ENCODE assay signal across 12 cellular contexts in genomic region chr12:53103860-53104305, GRCh38. TPM values are rescaled to one million over a fixed set of nuclear protein-coding genes. Genes with fewer than 3 reads are reported as not detected.
DNase-seq lines count a peak whose midpoint lies in the region; ATAC-seq and TF ChIP-seq lines count a peak whose summit lies in the region.
"Had no signal": no experiment of that assay in that cellular context is flagged by ENCODE, and none has a peak within 500 bp of the region (broad histone marks: within the 10 kb centered on the region; RNA-seq: fewer than 3 reads in every experiment).

No MANE protein-coding gene starts in this region.

- ATAC-seq in activated CD8-positive, alpha-beta memory T cell treated with anti-CD3 and anti-CD28 coated beads, Interleukin-2, amount 10 ng/mL, durations not matched to agents 7 days and 5 days, result peak; percentile 32
- peak; percentile 11 for ATAC-seq in stimulated activated naive CD8-positive, alpha-beta T cell treated with anti-CD3 and anti-CD28 coated beads, Interleukin-15, amount 100 ng/mL, for 72 hours
- ATAC-seq in gastrocnemius medialis, result no peak

- no peak for TF ChIP-seq POLR2A in Peyer's patch (IDR thresholded peaks at IDR 0.05)
- no peak for TF ChIP-seq POLR2A in gastrocnemius medialis (IDR thresholded peaks at IDR 0.05)

- no peaks in the 10 kb centered on the region for H3K27me3 Mint-ChIP-seq in activated CD8-positive, alpha-beta memory T cell treated with anti-CD3 and anti-CD28 coated beads, Interleukin-2, amount 10 ng/mL, durations not matched to agents 7 days and 5 days
- H3K27me3 Mint-ChIP-seq in dendritic cell treated with granulocyte-macrophage colony-stimulating factor and Interleukin-4, amounts not matched to agents 40 ng/mL and 50 ng/mL, for 4 days, result peaks cover 5% of the 10 kb centered on the region
- H3K27me3 Mint-ChIP-seq in stimulated activated naive CD8-positive, alpha-beta T cell treated with anti-CD3 and anti-CD28 coated beads, Interleukin-15, amount 100 ng/mL, for 72 hours, result no peaks in the 10 kb centered on the region

- peaks cover 43% of the 10 kb centered on the region for H3K4me1 Mint-ChIP-seq in activated CD8-positive, alpha-beta memory T cell treated with anti-CD3 and anti-CD28 coated beads, Interleukin-2, amount 10 ng/mL, durations not matched to agents 7 days and 5 days
- peaks cover 41% of the 10 kb centered on the region for H3K4me1 Mint-ChIP-seq in dendritic cell treated with granulocyte-macrophage colony-stimulating factor and Interleukin-4, amounts not matched to agents 40 ng/mL and 50 ng/mL, for 4 days (ENCODE audit: low read depth)
- peaks cover 58% of the 10 kb centered on the region for H3K4me1 Mint-ChIP-seq in stimulated activated naive CD8-positive, alpha-beta T cell treated with anti-CD3 and anti-CD28 coated beads, Interleukin-15, amount 100 ng/mL, for 72 hours

- intact Hi-C loops in dendritic cell treated with granulocyte-macrophage colony-stimulating factor and Interleukin-4, amounts not matched to agents 40 ng/mL and 50 ng/mL, for 4 days (cut with micrococcal nuclease), result no loop called here
- intact Hi-C loops in gastrocnemius medialis (cut with DNase I; ENCODE audit: low total_unique reads), result no loop called here

- H3K36me3 ChIP-seq in Peyer's patch (no peaks in the 10 kb centered on the region), gastrocnemius medialis (no peaks in the 10 kb centered on the region)

- H3K9me3 ChIP-seq in Peyer's patch (no peaks in the 10 kb centered on the region), gastrocnemius medialis (no peaks in the 10 kb centered on the region)

- TF ChIP-seq CTCF in Peyer's patch (IDR thresholded peaks at IDR 0.05) (no peak), gastrocnemius medialis (IDR thresholded peaks at IDR 0.05 in 4 of 5, conservative IDR thresholded peaks at IDR 0.05 in 1 of 5) (no peak)

- H3K27ac ChIP-seq in Peyer's patch (peak overlapping the region; percentile 55 to 84 (median 76)), gastrocnemius medialis (no peak overlapping the region)

- H3K36me3 Mint-ChIP-seq in activated CD8-positive, alpha-beta memory T cell treated with anti-CD3 and anti-CD28 coated beads, Interleukin-2, amount 10 ng/mL, durations not matched to agents 7 days and 5 days, result peaks cover 3% of the 10 kb centered on the region
- H3K36me3 Mint-ChIP-seq in dendritic cell treated with granulocyte-macrophage colony-stimulating factor and Interleukin-4, amounts not matched to agents 40 ng/mL and 50 ng/mL, for 4 days (ENCODE audit: low read depth), result no peaks in the 10 kb centered on the region
- H3K36me3 Mint-ChIP-seq: brain had no signal

- peak; percentile 74 for DNase-seq in activated CD8-positive, alpha-beta memory T cell treated with anti-CD3 and anti-CD28 coated beads, Interleukin-2, amount 10 ng/mL, durations not matched to agents 7 days and 5 days
- no peak for DNase-seq in activated CD8-positive, alpha-beta memory T cell treated with anti-CD3 and anti-CD28 coated beads, Interleukin-2, amount 50 U/mL, for 4 hours
- DNase-seq in Peyer's patch, result peak in 2 of 3 donors; percentile 67 to 73
- no peak for DNase-seq in stimulated activated naive CD8-positive, alpha-beta T cell treated with anti-CD3 and anti-CD28 coated beads, Interleukin-15, amount 100 ng/mL, for 72 hours
- no peak for DNase-seq in putamen (ENCODE audit: low spot score)
- DNase-seq in NCI-H510A (lab: John Stamatoyannopoulos, UW), result no peak
- DNase-seq in gastrocnemius medialis, result no peak
- DNase-seq: mammary epithelial cell, NCI-H1092 had no signal

- H3K4me1 ChIP-seq in Peyer's patch, result peaks cover 5 to 22% (median 13%) of the 10 kb centered on the region in 4 donors
- peaks cover 5 to 11% of the 10 kb centered on the region in 2 donors for H3K4me1 ChIP-seq in gastrocnemius medialis

- in situ Hi-C loops in gastrocnemius medialis (cut with MboI; ENCODE audit: low sequenced_read_pairs in 4 of 4), result loop anchor here in 3 of 4 donors (5.0 to 25.0 kb wide), 2 partner anchors 37 to 217 kb away; no protein-coding TSS in a partner anchor

- CTCF ChIA-PET in activated CD8-positive, alpha-beta memory T cell treated with anti-CD3 and anti-CD28 coated beads, Interleukin-2, amount 10 ng/mL, durations not matched to agents 7 days and 5 days (lab: Charles Lee), result interaction anchor here (1.2 to 8.0 kb wide), 11 partner anchors 21 to 405 kb away, joined by 4 to 298 read pairs (median 6); partner anchors contain the start of genes CSAD, SPRYD3 and ZNF740

- peak overlapping the region; percentile 87 for H3K27ac Mint-ChIP-seq in activated CD8-positive, alpha-beta memory T cell treated with anti-CD3 and anti-CD28 coated beads, Interleukin-2, amount 10 ng/mL, durations not matched to agents 7 days and 5 days
- H3K27ac Mint-ChIP-seq in dendritic cell treated with granulocyte-macrophage colony-stimulating factor and Interleukin-4, amounts not matched to agents 40 ng/mL and 50 ng/mL, for 4 days, result peak overlapping the region; percentile 82
- H3K27ac Mint-ChIP-seq in stimulated activated naive CD8-positive, alpha-beta T cell treated with anti-CD3 and anti-CD28 coated beads, Interleukin-15, amount 100 ng/mL, for 72 hours, result peak overlapping the region in 1 of 2 donors; percentile 40

- H3K4me3 Mint-ChIP-seq in activated CD8-positive, alpha-beta memory T cell treated with anti-CD3 and anti-CD28 coated beads, Interleukin-2, amount 10 ng/mL, durations not matched to agents 7 days and 5 days, result peak overlapping the region; percentile 54
- no peak overlapping the region for H3K4me3 Mint-ChIP-seq in dendritic cell treated with granulocyte-macrophage colony-stimulating factor and Interleukin-4, amounts not matched to agents 40 ng/mL and 50 ng/mL, for 4 days
- peak overlapping the region; percentile 74 to 84 for H3K4me3 Mint-ChIP-seq in stimulated activated naive CD8-positive, alpha-beta T cell treated with anti-CD3 and anti-CD28 coated beads, Interleukin-15, amount 100 ng/mL, for 72 hours
- H3K4me3 Mint-ChIP-seq: brain had no signal

- H3K27me3 ChIP-seq in Peyer's patch (no peaks in the 10 kb centered on the region), gastrocnemius medialis (no peaks in the 10 kb centered on the region)

- H3K9me3 Mint-ChIP-seq in activated CD8-positive, alpha-beta memory T cell treated with anti-CD3 and anti-CD28 coated beads, Interleukin-2, amount 10 ng/mL, durations not matched to agents 7 days and 5 days (ENCODE audit: low read depth), result no peaks in the 10 kb centered on the region
- H3K9me3 Mint-ChIP-seq in dendritic cell treated with granulocyte-macrophage colony-stimulating factor and Interleukin-4, amounts not matched to agents 40 ng/mL and 50 ng/mL, for 4 days, result no peaks in the 10 kb centered on the region
- no peaks in the 10 kb centered on the region for H3K9me3 Mint-ChIP-seq in stimulated activated naive CD8-positive, alpha-beta T cell treated with anti-CD3 and anti-CD28 coated beads, Interleukin-15, amount 100 ng/mL, for 72 hours

- H3K4me3 ChIP-seq in Peyer's patch (peak overlapping the region in 2 of 4 donors; percentile 7 to 10), gastrocnemius medialis (no peak overlapping the region)

RNA-seq across cellular contexts. Expression of gene SOAT2, which starts 0.6 kb away (rescaled TPM):
- 1 to 10 TPM; 1.1 to 5.9 TPM for total RNA-seq in activated CD8-positive, alpha-beta memory T cell treated with anti-CD3 and anti-CD28 coated beads, Interleukin-2, amount 10 ng/mL, durations not matched to agents 7 days and 5 days
- total RNA-seq in Peyer's patch, result 10 to 100 TPM in 3 of 4 donors, not detected in 1; 13.3 to 55.0 (median 34.5) TPM
- not detected for total RNA-seq in gastrocnemius medialis
- total RNA-seq: RPMI7951 had no signal

RNA-seq across cellular contexts. Expression of gene IGFBP6, which starts 6.4 kb away (rescaled TPM):
- 1 to 10 TPM; 1.8 to 3.9 TPM for total RNA-seq in activated CD8-positive, alpha-beta memory T cell treated with anti-CD3 and anti-CD28 coated beads, Interleukin-2, amount 10 ng/mL, durations not matched to agents 7 days and 5 days
- total RNA-seq in Peyer's patch (100 to 1,000 TPM in 2 of 4 donors, 10 to 100 TPM in 2; 68.5 to 191 (median 128) TPM), gastrocnemius medialis (100 to 1,000 TPM in 1 of 4 donors, 10 to 100 TPM in 3; 67.3 to 143 (median 77.4) TPM)

RNA-seq across cellular contexts. Expression of gene SPRYD3, which starts 24.7 kb away (rescaled TPM):
- 10 to 100 TPM; 27.8 to 29.7 TPM for total RNA-seq in activated CD8-positive, alpha-beta memory T cell treated with anti-CD3 and anti-CD28 coated beads, Interleukin-2, amount 10 ng/mL, durations not matched to agents 7 days and 5 days
- total RNA-seq in Peyer's patch, result 10 to 100 TPM; 27.8 to 38.7 (median 34.8) TPM
- 10 to 100 TPM; 15.9 to 29.5 (median 25.5) TPM for total RNA-seq in gastrocnemius medialis

RNA-seq across cellular contexts. Expression of gene TNS2, which starts 54.0 kb away (rescaled TPM):
- total RNA-seq in activated CD8-positive, alpha-beta memory T cell treated with anti-CD3 and anti-CD28 coated beads, Interleukin-2, amount 10 ng/mL, durations not matched to agents 7 days and 5 days, result under 1 TPM; 0.58 to 0.89 TPM
- total RNA-seq in Peyer's patch, result 100 to 1,000 TPM in 3 of 4 donors, 10 to 100 TPM in 1; 29.2 to 274 (median 154) TPM
- 100 to 1,000 TPM in 1 of 4 donors, 10 to 100 TPM in 3; 74.4 to 114 (median 91.9) TPM for total RNA-seq in gastrocnemius medialis

Comparison
In these comparisons a context has a peak if more than half of its experiments do, and no peak if none do; other contexts are left out.
1. DNase-seq: peak in activated CD8-positive, alpha-beta memory T cell treated with anti-CD3 and anti-CD28 coated beads, Interleukin-2, amount 10 ng/mL, durations not matched to agents 7 days and 5 days (single experiment) and Peyer's patch (2 of 3); none in activated CD8-positive, alpha-beta memory T cell treated with anti-CD3 and anti-CD28 coated beads, Interleukin-2, amount 50 U/mL, for 4 hours (single experiment), stimulated activated naive CD8-positive, alpha-beta T cell treated with anti-CD3 and anti-CD28 coated beads, Interleukin-15, amount 100 ng/mL, for 72 hours (0 of 2), putamen (single experiment), NCI-H510A (single experiment) and gastrocnemius medialis (0 of 2).
2. ATAC-seq: peak in activated CD8-positive, alpha-beta memory T cell treated with anti-CD3 and anti-CD28 coated beads, Interleukin-2, amount 10 ng/mL, durations not matched to agents 7 days and 5 days (single experiment) and stimulated activated naive CD8-positive, alpha-beta T cell treated with anti-CD3 and anti-CD28 coated beads, Interleukin-15, amount 100 ng/mL, for 72 hours (single experiment); none in gastrocnemius medialis (0 of 2).
3. H3K27ac ChIP-seq: peak in Peyer's patch (4 of 4); none in gastrocnemius medialis (0 of 4).
4. RNA of gene IGFBP6, which starts 6.4 kb away (total RNA-seq): 68.5 to 191 TPM in Peyer's patch and 67.3 to 143 TPM in gastrocnemius medialis; 1.8 to 3.9 TPM in activated CD8-positive, alpha-beta memory T cell treated with anti-CD3 and anti-CD28 coated beads, Interleukin-2, amount 10 ng/mL, durations not matched to agents 7 days and 5 days; every median in the first group is over 10 times any median in the second.